17 cellular contexts compared by ENCODE assay signal in genomic region chr4:164613761-164614277, GRCh38.
"Had no signal": no experiment of that assay in that cellular context is flagged by ENCODE, and none has a peak within 500 bp of the region (broad histone marks: within the 10 kb centered on the region; RNA-seq: fewer than 3 reads in every experiment).

No MANE protein-coding gene starts in this region.

- H3K27me3 ChIP-seq: dorsolateral prefrontal cortex, esophagus muscularis mucosa, heart right ventricle, spleen, transverse colon had no signal

- ATAC-seq: heart right ventricle; right cardiac atrium; SK-N-SH treated with all-trans-retinoic acid at 6 μM for 48 hours; stimulated activated naive B cell treated with anti-CD40 and anti-IgM and Interleukin-4, amounts not matched to agents 10 μg/mL and 1 μg/mL and 100 μg/mL, for 72 hours; T-helper 17 cell; WTC11 had no signal

- H3K4me3 ChIP-seq: dorsolateral prefrontal cortex, esophagus muscularis mucosa, heart right ventricle, spleen, transverse colon had no signal

- DNase-seq: activated CD4-positive, alpha-beta T cell treated with anti-CD3 and anti-CD28 coated beads for 48 hours; amniotic stem cell; dorsolateral prefrontal cortex; foreskin melanocyte; heart right ventricle; kidney; right cardiac atrium; spleen; stimulated activated CD4-positive, alpha-beta T cell treated with anti-CD3 and anti-CD28 coated beads, Interleukin-2, amount 100 ng/mL, for 24 hours; stimulated activated naive B cell treated with anti-CD40 and anti-IgM and Interleukin-4, amounts not matched to agents 10 μg/mL and 1 μg/mL and 100 μg/mL, for 72 hours; T-helper 17 cell; transverse colon had no signal

- H3K27ac Mint-ChIP-seq: activated naive CD4-positive, alpha-beta T cell treated with anti-CD3 and anti-CD28 coated beads, Interleukin-2, amount 50 U/mL, for 24 hours; stimulated activated naive B cell treated with anti-CD40 and anti-IgM and Interleukin-4, amounts not matched to agents 10 μg/mL and 1 μg/mL and 100 μg/mL, for 72 hours; T-helper 17 cell; WTC11 had no signal

- H3K4me3 Mint-ChIP-seq: activated naive CD4-positive, alpha-beta T cell treated with anti-CD3 and anti-CD28 coated beads, Interleukin-2, amount 50 U/mL, for 24 hours; stimulated activated naive B cell treated with anti-CD40 and anti-IgM and Interleukin-4, amounts not matched to agents 10 μg/mL and 1 μg/mL and 100 μg/mL, for 72 hours; T-helper 17 cell; WTC11 had no signal

- H3K9me3 Mint-ChIP-seq: WTC11 had no signal

- H3K9me3 ChIP-seq: esophagus muscularis mucosa, heart right ventricle, spleen, transverse colon had no signal

- H3K4me1 ChIP-seq: esophagus muscularis mucosa, heart right ventricle, spleen, transverse colon had no signal

- FAIRE-seq: endometrium, kidney had no signal

- H3K4me1 Mint-ChIP-seq: activated naive CD4-positive, alpha-beta T cell treated with anti-CD3 and anti-CD28 coated beads, Interleukin-2, amount 50 U/mL, for 24 hours; stimulated activated naive B cell treated with anti-CD40 and anti-IgM and Interleukin-4, amounts not matched to agents 10 μg/mL and 1 μg/mL and 100 μg/mL, for 72 hours; T-helper 17 cell had no signal

- H3K27ac ChIP-seq: dorsolateral prefrontal cortex, esophagus muscularis mucosa, heart right ventricle, spleen, transverse colon had no signal

- H3K36me3 Mint-ChIP-seq: activated naive CD4-positive, alpha-beta T cell treated with anti-CD3 and anti-CD28 coated beads, Interleukin-2, amount 50 U/mL, for 24 hours; stimulated activated naive B cell treated with anti-CD40 and anti-IgM and Interleukin-4, amounts not matched to agents 10 μg/mL and 1 μg/mL and 100 μg/mL, for 72 hours; WTC11 had no signal

- H3K36me3 ChIP-seq: esophagus muscularis mucosa, heart right ventricle, spleen, transverse colon had no signal

- H3K27me3 Mint-ChIP-seq: activated naive CD4-positive, alpha-beta T cell treated with anti-CD3 and anti-CD28 coated beads, Interleukin-2, amount 50 U/mL, for 24 hours; stimulated activated naive B cell treated with anti-CD40 and anti-IgM and Interleukin-4, amounts not matched to agents 10 μg/mL and 1 μg/mL and 100 μg/mL, for 72 hours had no signal
